In the genomic region with DNA sequence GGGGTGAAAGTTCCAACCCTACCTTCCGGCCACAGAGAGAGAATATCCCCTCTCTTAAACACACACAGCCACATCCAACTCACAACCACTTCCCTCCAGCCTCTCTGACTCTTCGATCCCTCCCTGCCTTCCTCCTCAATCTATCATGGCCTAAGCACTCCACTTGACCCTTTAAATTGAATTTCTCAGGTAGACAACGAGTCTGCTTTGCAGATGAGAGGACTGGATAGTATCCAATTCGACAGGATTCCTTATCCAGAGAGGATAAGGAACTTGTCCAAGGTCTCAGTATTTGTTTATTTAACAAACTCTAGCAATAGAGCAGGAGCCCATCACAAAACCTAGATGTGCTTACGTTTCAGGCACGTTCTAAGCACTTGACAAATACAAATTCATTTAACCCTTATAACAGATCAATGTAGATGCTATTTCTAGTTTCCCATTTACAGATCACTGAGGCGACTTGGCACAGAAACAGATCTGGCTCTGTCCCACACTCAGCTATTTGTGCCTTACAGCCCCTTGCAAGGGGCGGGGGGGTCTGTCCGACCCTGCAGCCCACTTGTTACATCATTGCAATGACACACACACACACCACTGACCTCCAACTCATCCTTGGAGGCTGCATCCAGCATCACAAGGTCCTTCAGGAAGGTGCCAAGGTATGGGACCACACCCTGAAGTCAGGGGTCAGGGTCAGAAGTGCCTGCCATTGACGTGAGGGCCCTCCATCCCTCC, we compare ENCODE assay signal across 1 cellular context.
TF ChIP-seq lines count a peak whose summit lies in the region.

No MANE protein-coding gene starts in this region.

TF ChIP-seq in HEK293, 187 proteins besides CTCF, POLR2A, EP300 and RAD21:
- TF ChIP-seq, protein P1, sequence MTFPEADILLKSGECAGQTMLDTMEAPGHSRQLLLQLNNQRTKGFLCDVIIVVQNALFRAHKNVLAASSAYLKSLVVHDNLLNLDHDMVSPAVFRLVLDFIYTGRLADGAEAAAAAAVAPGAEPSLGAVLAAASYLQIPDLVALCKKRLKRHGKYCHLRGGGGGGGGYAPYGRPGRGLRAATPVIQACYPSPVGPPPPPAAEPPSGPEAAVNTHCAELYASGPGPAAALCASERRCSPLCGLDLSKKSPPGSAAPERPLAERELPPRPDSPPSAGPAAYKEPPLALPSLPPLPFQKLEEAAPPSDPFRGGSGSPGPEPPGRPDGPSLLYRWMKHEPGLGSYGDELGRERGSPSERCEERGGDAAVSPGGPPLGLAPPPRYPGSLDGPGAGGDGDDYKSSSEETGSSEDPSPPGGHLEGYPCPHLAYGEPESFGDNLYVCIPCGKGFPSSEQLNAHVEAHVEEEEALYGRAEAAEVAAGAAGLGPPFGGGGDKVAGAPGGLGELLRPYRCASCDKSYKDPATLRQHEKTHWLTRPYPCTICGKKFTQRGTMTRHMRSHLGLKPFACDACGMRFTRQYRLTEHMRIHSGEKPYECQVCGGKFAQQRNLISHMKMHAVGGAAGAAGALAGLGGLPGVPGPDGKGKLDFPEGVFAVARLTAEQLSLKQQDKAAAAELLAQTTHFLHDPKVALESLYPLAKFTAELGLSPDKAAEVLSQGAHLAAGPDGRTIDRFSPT (tag by site-specific recombination; IDR thresholded peaks at IDR 0.05) = no peak
- TF ChIP-seq ZBTB17 (tag by site-specific recombination; IDR thresholded peaks at IDR 0.05) (0 out of 2 replicates have a peak, but pooled peaks have one; percentile 11), SCRT2 (tag by site-specific recombination; IDR thresholded peaks at IDR 0.05) (peak; percentile 62; the same call in 1 of the 2 replicates)
